ENCODE assay signal across 1 cellular context in genomic region chr5:173481821-173482220, GRCh38.
TF ChIP-seq lines count a peak whose summit lies in the region.

No MANE protein-coding gene starts in this region.

TF ChIP-seq in IMR-90, 13 proteins besides CTCF, POLR2A, EP300 and RAD21:
- TF ChIP-seq MXI1 (IDR thresholded peaks at IDR 0.05; ENCODE audit: borderline replicate concordance, low read depth, low read length) (no peak), RCOR1 (IDR thresholded peaks at IDR 0.05; ENCODE audit: insufficient replicate concordance, low read length) (no peak), BHLHE40 (IDR thresholded peaks at IDR 0.05; ENCODE audit: low read depth, low read length) (no peak), FOS (IDR thresholded peaks at IDR 0.05; ENCODE audit: low read depth, low read length) (no peak), MAZ (IDR thresholded peaks at IDR 0.05; ENCODE audit: borderline replicate concordance, low read depth, low read length) (no peak), NFE2L2 (IDR thresholded peaks at IDR 0.05; ENCODE audit: low read depth, low read length) (no peak), CEBPB (IDR thresholded peaks at IDR 0.05; ENCODE audit: low read depth, low read length) (no peak), CHD1 (IDR thresholded peaks at IDR 0.05; ENCODE audit: low read depth, low read length) (no peak), RFX5 (IDR thresholded peaks at IDR 0.05; ENCODE audit: low read depth, low read length) (no peak), SMC3 (IDR thresholded peaks at IDR 0.05; ENCODE audit: low read depth, low read length) (no peak), ELK1 (IDR thresholded peaks at IDR 0.05; ENCODE audit: borderline replicate concordance, low read depth, low read length) (no peak), MAFK (IDR thresholded peaks at IDR 0.05; ENCODE audit: low read depth, low read length) (no peak)
- TF ChIP-seq, protein P1, sequence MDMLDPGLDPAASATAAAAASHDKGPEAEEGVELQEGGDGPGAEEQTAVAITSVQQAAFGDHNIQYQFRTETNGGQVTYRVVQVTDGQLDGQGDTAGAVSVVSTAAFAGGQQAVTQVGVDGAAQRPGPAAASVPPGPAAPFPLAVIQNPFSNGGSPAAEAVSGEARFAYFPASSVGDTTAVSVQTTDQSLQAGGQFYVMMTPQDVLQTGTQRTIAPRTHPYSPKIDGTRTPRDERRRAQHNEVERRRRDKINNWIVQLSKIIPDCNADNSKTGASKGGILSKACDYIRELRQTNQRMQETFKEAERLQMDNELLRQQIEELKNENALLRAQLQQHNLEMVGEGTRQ (IDR thresholded peaks at IDR 0.05; ENCODE audit: low read depth, low read length), result no peak
TF ChIP-seq in IMR-90: peak in this region for 0.
